8 cellular contexts compared by ENCODE assay signal in genomic region chr19:31348416-31349159, GRCh38. TPM values are rescaled to one million over a fixed set of nuclear protein-coding genes. Genes with fewer than 3 reads are reported as not detected.
A peak's percentile ranks its signal among the peaks of the same experiment; 100 is the strongest.
DNase-seq lines count a peak whose midpoint lies in the region; ATAC-seq and TF ChIP-seq lines count a peak whose summit lies in the region.

No MANE protein-coding gene starts in this region.

- ATAC-seq in GM23338 (peak; percentile 6), GM19324 (IDR thresholded peaks at IDR 0.05; ENCODE audit: low FRiP score, unreplicated experiment) (no peak)

- H3K4me3 ChIP-seq in GM23338 (peak overlapping the region; percentile 92), WERI-Rb-1 (ENCODE audit: low read depth, low read length) (peak overlapping the region; percentile 77), rectal smooth muscle tissue (ENCODE audit: low read length) (peak overlapping the region; percentile 84)

- H4K20me1 ChIP-seq in GM23338 (replicated peaks; ENCODE audit: insufficient read depth), result peaks cover 19% of the 10 kb centered on the region

- peak overlapping the region; percentile 81 for H3K4me3 Mint-ChIP-seq in GM23338
- H3K4me3 Mint-ChIP-seq in glutamatergic neuron (ENCODE audit: unreplicated experiment), result peak overlapping the region; percentile 90

- H3K9me3 ChIP-seq in WERI-Rb-1 (ENCODE audit: severe bottlenecking), result no peaks in the 10 kb centered on the region

- H3K4me1 ChIP-seq in GM23338 (ENCODE audit: insufficient read depth) (peaks cover 43% of the 10 kb centered on the region), rectal smooth muscle tissue (ENCODE audit: control insufficient read depth, insufficient read depth, low read length) (peaks cover 19% of the 10 kb centered on the region)

- H3K9ac ChIP-seq in rectal smooth muscle tissue (ENCODE audit: low read length), result no peak overlapping the region

- H3K27ac Mint-ChIP-seq in GM23338, result no peak overlapping the region
- peak overlapping the region; percentile 65 for H3K27ac Mint-ChIP-seq in glutamatergic neuron (ENCODE audit: unreplicated experiment)

- DNase-seq in GM23338 (ENCODE audit: low spot score) (peak; percentile 39), WERI-Rb-1 (peak; percentile 28), glutamatergic neuron (peak; percentile 51), NCI-H748 treated with DMSO at 0.1 percent for 48 hours (lab: John Stamatoyannopoulos, UW) (no peak), GM10266 (ENCODE audit: extremely low spot score) (no peak), COLO829 (ENCODE audit: low spot score) (no peak)

- H3K9me3 Mint-ChIP-seq in GM23338 (peaks cover 5% of the 10 kb centered on the region; the same call in 2 of the 3 replicates), glutamatergic neuron (ENCODE audit: unreplicated experiment) (peaks cover 13% of the 10 kb centered on the region)

- H3K36me3 ChIP-seq in GM23338 (ENCODE audit: insufficient read depth), result no peaks in the 10 kb centered on the region
- no peaks in the 10 kb centered on the region for H3K36me3 ChIP-seq in WERI-Rb-1
- H3K36me3 ChIP-seq in rectal smooth muscle tissue (ENCODE audit: control insufficient read depth, insufficient read depth, low read length), result no peaks in the 10 kb centered on the region

- H2AFZ ChIP-seq in GM23338, result peak overlapping the region; percentile 72; the same call in 1 of the 2 replicates

- peaks cover 51% of the 10 kb centered on the region for H3K4me1 Mint-ChIP-seq in GM23338
- peaks cover 23% of the 10 kb centered on the region for H3K4me1 Mint-ChIP-seq in glutamatergic neuron (ENCODE audit: low read depth, unreplicated experiment)

- H3F3A ChIP-seq in GM23338 (replicated peaks; ENCODE audit: low read depth), result peaks cover 5% of the 10 kb centered on the region

- peaks cover 48% of the 10 kb centered on the region for H3K79me2 ChIP-seq in GM23338 (replicated peaks; ENCODE audit: insufficient read depth)

- H3K36me3 Mint-ChIP-seq in GM23338 (ENCODE audit: low read depth) (peaks cover 2% of the 10 kb centered on the region; the same call in 2 of the 3 replicates), glutamatergic neuron (ENCODE audit: unreplicated experiment) (no peaks in the 10 kb centered on the region)

- H3K27ac ChIP-seq in GM23338 (ENCODE audit: low read depth), result no peak overlapping the region
- no peak overlapping the region for H3K27ac ChIP-seq in WERI-Rb-1
- peak overlapping the region; percentile 94 for H3K27ac ChIP-seq in rectal smooth muscle tissue (ENCODE audit: low read depth, low read length)

- H3K27me3 Mint-ChIP-seq in GM23338 (ENCODE audit: insufficient read depth, low read depth, poor library complexity), result peaks cover 45% of the 10 kb centered on the region
- H3K27me3 Mint-ChIP-seq in glutamatergic neuron (ENCODE audit: unreplicated experiment), result peaks cover 16% of the 10 kb centered on the region

- TF ChIP-seq CTCF in GM23338 (conservative IDR thresholded peaks at IDR 0.05; ENCODE audit: low read depth in 2 of 2), result no peak
- no peak for TF ChIP-seq CTCF in WERI-Rb-1 (IDR thresholded peaks at IDR 0.05; ENCODE audit: low read depth, low read length)
- no peak for TF ChIP-seq CTCF in glutamatergic neuron (IDR thresholded peaks at IDR 0.05; ENCODE audit: partially characterized antibody, unreplicated experiment)
- no peak for TF ChIP-seq CTCF in GM10266 (IDR thresholded peaks at IDR 0.05; ENCODE audit: control insufficient read depth, insufficient read depth, low read depth, missing control alignments)

- H3K27me3 ChIP-seq in GM23338 (ENCODE audit: insufficient read depth) (peaks cover 58% of the 10 kb centered on the region), WERI-Rb-1 (ENCODE audit: insufficient read depth, low read depth, severe bottlenecking) (peaks cover 5% of the 10 kb centered on the region), rectal smooth muscle tissue (ENCODE audit: control insufficient read depth, insufficient read depth, low read length) (peaks cover 6% of the 10 kb centered on the region)

- peak overlapping the region; percentile 91 for H3K4me2 ChIP-seq in GM23338

- H3K9me2 ChIP-seq in GM23338 (ENCODE audit: insufficient read depth), result no peaks in the 10 kb centered on the region

TF ChIP-seq in GM23338, 12 proteins besides CTCF, POLR2A, EP300 and RAD21 (continues in another document):
- no peak for TF ChIP-seq ZNF462 (CRISPR knock-in tag; IDR thresholded peaks at IDR 0.05)
- TF ChIP-seq ZNF331 (CRISPR knock-in tag; IDR thresholded peaks at IDR 0.05; ENCODE audit: low read depth), result no peak
- no peak for TF ChIP-seq ETS1 (IDR thresholded peaks at IDR 0.05)

RNA-seq across cellular contexts. Expression of gene TSHZ3, which starts 0.6 kb away (rescaled TPM):
- total RNA-seq in GM23338 (2014; rRNA removed; shearing (Covaris generic)), result 8.7 and 8.9 TPM in 2 replicates
- 3.3 and 3.8 TPM in 2 replicates for polyA plus RNA-seq in GM23338 (2016; fragmentation: Nextera tagmentation; extraction: Ambion mirVana)
- 7.4 TPM for total RNA-seq in glutamatergic neuron (ENCODE audit: unreplicated experiment)

Comparison
In these comparisons a context has a peak if more than half of its experiments do, and no peak if none do; other contexts are left out.
1. DNase-seq: peak in GM23338 (single experiment), WERI-Rb-1 (single experiment) and glutamatergic neuron (single experiment); none in NCI-H748 treated with DMSO at 0.1 percent for 48 hours (single experiment), GM10266 (single experiment) and COLO829 (single experiment).
2. Peak in every context shown above with its lines, with median percentiles within 50 percentile points of each other: H3K4me3 ChIP-seq.